ENCODE assay signal across 1 cellular context in the genomic region with DNA sequence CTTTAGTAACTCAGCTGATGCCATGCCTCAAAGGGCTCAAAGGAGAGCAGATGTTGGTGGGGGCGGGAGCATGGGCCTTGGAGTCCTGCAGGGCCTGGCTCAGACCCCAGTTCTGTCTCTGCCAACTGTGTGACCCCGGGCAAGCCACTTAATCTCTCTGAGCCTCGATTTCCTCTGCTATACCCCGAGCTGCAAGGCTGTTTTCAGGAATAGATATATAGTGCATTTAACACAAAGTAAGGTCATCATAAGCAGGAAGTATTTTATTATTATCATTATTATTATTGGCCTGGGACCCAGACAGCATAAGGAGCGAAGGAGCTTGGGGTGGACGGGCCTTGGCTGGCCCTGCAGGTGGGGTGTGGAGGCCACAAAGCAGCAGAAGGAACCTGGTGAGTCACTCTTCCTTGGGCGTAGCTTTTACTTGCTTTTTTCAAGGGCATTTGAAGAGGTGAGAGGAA.
TF ChIP-seq lines count a peak whose summit lies in the region.

No MANE protein-coding gene starts in this region.

TF ChIP-seq in HCT116, 20 proteins besides CTCF, POLR2A, EP300 and RAD21:
- no peak for TF ChIP-seq SP1 (IDR thresholded peaks at IDR 0.05; ENCODE audit: low read depth)
- no peak for TF ChIP-seq ZNF274 (IDR thresholded peaks at IDR 0.05; ENCODE audit: low read depth, low read length)
- TF ChIP-seq, protein P1, sequence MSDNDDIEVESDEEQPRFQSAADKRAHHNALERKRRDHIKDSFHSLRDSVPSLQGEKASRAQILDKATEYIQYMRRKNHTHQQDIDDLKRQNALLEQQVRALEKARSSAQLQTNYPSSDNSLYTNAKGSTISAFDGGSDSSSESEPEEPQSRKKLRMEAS (IDR thresholded peaks at IDR 0.05) = no peak
